ENCODE assay signal across 8 cellular contexts in genomic region chr11:46700251-46701077, GRCh38. TPM values are rescaled to one million over a fixed set of nuclear protein-coding genes. Genes with fewer than 3 reads are reported as not detected.
DNase-seq lines count a peak whose midpoint lies in the region; ATAC-seq, FAIRE-seq and TF ChIP-seq lines count a peak whose summit lies in the region.

ARHGAP1 (minus strand) TSS chr11:46700619; CDS start chr11:46696107, 4,512 bp downstream.
ZNF408 (plus strand) TSS chr11:46701031; CDS start chr11:46701048, 17 bp downstream.

- H3K9me2 ChIP-seq in OCI-LY7 (ENCODE audit: insufficient read depth, low read length), result no peaks in the 10 kb centered on the region

- no peak for TF ChIP-seq CTCF in D721Med (IDR thresholded peaks at IDR 0.05; ENCODE audit: insufficient read depth, missing control alignments)
- no peak for TF ChIP-seq CTCF in OCI-LY7 (conservative IDR thresholded peaks at IDR 0.05; ENCODE audit: low read length)
- no peak for TF ChIP-seq CTCF in endothelial cell of umbilical vein (IDR thresholded peaks at IDR 0.05; ENCODE audit: extremely low read depth in 1 of 2, insufficient read depth in 1 of 2, low read depth in 1 of 2, low read length in 2 of 2)

- H3K27me3 ChIP-seq in endothelial cell of umbilical vein (ENCODE audit: control insufficient read depth in 2 of 2, insufficient read depth in 2 of 2, low read length in 2 of 2), result no peaks in the 10 kb centered on the region

- H3K4me2 ChIP-seq in OCI-LY7 (ENCODE audit: low read length) (peak within 1 kb of the TSS; percentile 92), endothelial cell of umbilical vein (ENCODE audit: insufficient read depth, low read length) (peak within 1 kb of the TSS; percentile 74)

- H3K79me2 ChIP-seq in OCI-LY7 (ENCODE audit: insufficient read depth, low read depth, low read length) (peaks cover 35% of the 10 kb centered on the region), endothelial cell of umbilical vein (ENCODE audit: control insufficient read depth, insufficient read depth, low read length) (peaks cover 33% of the 10 kb centered on the region)

- POLR2A ChIA-PET in OCI-LY7 (lab: Charles Lee), result interaction anchor here (0.6 to 1.6 kb wide), 10 partner anchors 11 to 839 kb away, joined by 3 to 11 read pairs (median 4); partner anchors contain the start of genes ATG13 and HARBI1
- POLR2A ChIA-PET in endothelial cell of umbilical vein (lab: Charles Lee), result interaction anchor here (1.0 kb wide), 1 partner anchor 13 kb away, joined by 3 read pairs; no protein-coding TSS in a partner anchor

- H3K36me3 ChIP-seq in OCI-LY7 (ENCODE audit: insufficient read depth, low read length) (peaks cover 37% of the 10 kb centered on the region), endothelial cell of umbilical vein (ENCODE audit: control insufficient read depth in 2 of 2, extremely low read depth in 1 of 2, insufficient read depth in 2 of 2, low read length in 2 of 2) (peaks cover 9 to 30% of the 10 kb centered on the region in 2 experiments)

- H3K4me1 ChIP-seq in OCI-LY7 (ENCODE audit: insufficient read depth, low read length, poor library complexity, severe bottlenecking) (peaks cover 19% of the 10 kb centered on the region), endothelial cell of umbilical vein (ENCODE audit: control insufficient read depth, extremely low read depth, insufficient read depth, low read length) (peaks cover 5% of the 10 kb centered on the region)

- H2AFZ ChIP-seq in OCI-LY7 (ENCODE audit: low read length), result peak within 1 kb of the TSS; percentile 63
- H2AFZ ChIP-seq in endothelial cell of umbilical vein (ENCODE audit: low read depth, low read length), result peak within 1 kb of the TSS; percentile 98

- BruUV-seq in OCI-LY7 (replicated peaks; lab: Mats Ljungman, UMichigan) (no TSS peak), endothelial cell of umbilical vein (replicated peaks; lab: Mats Ljungman, UMichigan) (no TSS peak)

- intact Hi-C loops in OCI-LY7 (cut with micrococcal nuclease; ENCODE audit: unreplicated experiment), result no loop called here
- intact Hi-C loops in endothelial cell of umbilical vein (cut with micrococcal nuclease), result loop anchor here (1.0 to 2.0 kb wide), 3 partner anchors 36 to 312 kb away; no protein-coding TSS in a partner anchor

- no peaks in the 10 kb centered on the region for H3K9me1 ChIP-seq in endothelial cell of umbilical vein (replicated peaks; ENCODE audit: control insufficient read depth, extremely low read depth, insufficient read depth, low read length)

- peak; percentile 84 for DNase-seq in D721Med (ENCODE audit: insufficient read length, low spot score)
- DNase-seq in HuH-7.5 (ENCODE audit: low spot score), result peak; percentile 90
- peak; percentile 99 for DNase-seq in OCI-LY7 (ENCODE audit: low spot score)
- DNase-seq in activated T-cell treated with anti-CD3 and anti-CD28 coated beads for 1 hour (ENCODE audit: low read depth), result peak; percentile 99
- peak; percentile 98 for DNase-seq in endothelial cell of umbilical vein (ENCODE audit: low read depth, low spot score)
- peak; percentile 98 for DNase-seq in midbrain (lab: John Stamatoyannopoulos, UW)
- peak; percentile 98 to 99 for DNase-seq in stimulated activated CD8-positive, alpha-beta memory T cell treated with anti-CD3 and anti-CD28 coated beads, Interleukin-2, amount 100 ng/mL, for 1 hour (ENCODE audit: low read depth in 2 of 2)

- peak within 1 kb of the TSS; percentile 92 for H3K9ac ChIP-seq in endothelial cell of umbilical vein (replicated peaks; ENCODE audit: extremely low read depth, insufficient read depth, low read length)

- CTCF ChIA-PET in OCI-LY7 (lab: Charles Lee; ENCODE audit: unreplicated experiment), result interaction anchor here (1.2 kb wide), 1 partner anchor 452 kb away, joined by 4 read pairs; no protein-coding TSS in a partner anchor
- CTCF ChIA-PET in endothelial cell of umbilical vein (lab: Charles Lee), result interaction anchor here (0.6 to 1.1 kb wide), 4 partner anchors 26 to 311 kb away, joined by 3 to 4 read pairs (median 3); partner anchors contain the start of gene CHRM4

- TF ChIP-seq POLR2A in endothelial cell of umbilical vein (IDR thresholded peaks at IDR 0.05; ENCODE audit: low read depth, low read length), result peak; percentile 94

- no peaks in the 10 kb centered on the region for H3K9me3 ChIP-seq in OCI-LY7 (ENCODE audit: low read length)
- no peaks in the 10 kb centered on the region for H3K9me3 ChIP-seq in endothelial cell of umbilical vein (replicated peaks; ENCODE audit: control insufficient read depth, insufficient read depth, low read length)

- H3K27ac ChIP-seq in OCI-LY7 (ENCODE audit: low read depth, low read length, poor library complexity, severe bottlenecking) (peak within 1 kb of the TSS; percentile 59), endothelial cell of umbilical vein (ENCODE audit: insufficient read depth, low read depth, low read length) (peak within 1 kb of the TSS; percentile 89)

- dilution Hi-C loops in endothelial cell of umbilical vein (cut with MboI; ENCODE audit: extremely low pct_ligation_motif_present, low sequenced_read_pairs), result no loop called here

- H3K4me3 ChIP-seq in OCI-LY7 (ENCODE audit: low read depth, low read length, poor library complexity, severe bottlenecking), result peak within 1 kb of the TSS; percentile 92
- H3K4me3 ChIP-seq in endothelial cell of umbilical vein (replicated peaks in 1 of 3; ENCODE audit: insufficient read depth in 1 of 3, low read depth in 1 of 3, low read length in 3 of 3), result peak within 1 kb of the TSS; percentile 70 to 87 (median 79)

- H4K20me1 ChIP-seq in OCI-LY7 (ENCODE audit: insufficient read depth, low read length) (no peaks in the 10 kb centered on the region), endothelial cell of umbilical vein (replicated peaks; ENCODE audit: control insufficient read depth, extremely low read depth, insufficient read depth, low read length) (no peaks in the 10 kb centered on the region)

- no peak for FAIRE-seq in D721Med (lab: Jason Lieb, UNC)
- peak; percentile 99 for FAIRE-seq in endothelial cell of umbilical vein (lab: Jason Lieb, UNC)

- peak; percentile 81 for ATAC-seq in GM21526 (IDR thresholded peaks at IDR 0.05; ENCODE audit: low FRiP score, unreplicated experiment)

TF ChIP-seq in endothelial cell of umbilical vein, 7 proteins besides CTCF, POLR2A, EP300 and RAD21:
- TF ChIP-seq FOS (IDR thresholded peaks at IDR 0.05; ENCODE audit: borderline replicate concordance, insufficient read depth, low read length) (no peak), JUN (IDR thresholded peaks at IDR 0.05; ENCODE audit: borderline replicate concordance, insufficient read depth, insufficient read length, low read depth) (no peak), MAX (IDR thresholded peaks at IDR 0.05; ENCODE audit: insufficient read depth, insufficient read length) (peak; percentile 74), POLR2AphosphoS5 (IDR thresholded peaks at IDR 0.05; ENCODE audit: insufficient read depth, low read depth, low read length) (peak; percentile 93), EZH2 (IDR thresholded peaks at IDR 0.05; ENCODE audit: borderline replicate concordance, low read depth, low read length, severe bottlenecking) (no peak), GATA2 (IDR thresholded peaks at IDR 0.05; ENCODE audit: insufficient read depth, insufficient read length, low read depth, low read length) (no peak), MYC (IDR thresholded peaks at IDR 0.05; ENCODE audit: low read depth, low read length) (no peak)

RNA-seq across cellular contexts. Expression of gene ARHGAP1, which starts in this region (rescaled TPM):
- total RNA-seq in OCI-LY7 (2014; rRNA removed; shearing (Covaris generic)), result 14.1 and 16.3 TPM in 2 replicates
- total RNA-seq in OCI-LY7 (2022) (42.6 and 43.3 TPM in 2 replicates), endothelial cell of umbilical vein (58.2 and 63.4 TPM in 2 replicates)
- polyA plus RNA-seq in endothelial cell of umbilical vein, result 30.9 and 31.0 TPM in 2 replicates
- 21.4 and 22.9 TPM in 2 replicates for polyA plus RNA-seq in endothelial cell of umbilical vein (2011; cell fraction: cytosol; rRNA removed)
- 20.7 and 26.0 TPM in 2 replicates for polyA plus RNA-seq in endothelial cell of umbilical vein (2011; cell fraction: nucleus; rRNA removed)
- 36.3 and 44.9 TPM in 2 replicates for polyA plus RNA-seq in endothelial cell of umbilical vein (2012)
- polyA minus RNA-seq in endothelial cell of umbilical vein, result 73.9 and 78.7 TPM in 2 replicates
- polyA minus RNA-seq in endothelial cell of umbilical vein (2011; cell fraction: cytosol; rRNA and poly(A)+ RNA removed), result 23.8 TPM
- polyA minus RNA-seq in endothelial cell of umbilical vein (2011; cell fraction: nucleus; rRNA and poly(A)+ RNA removed), result 17.7 and 23.4 TPM in 2 replicates

RNA-seq across cellular contexts. Expression of gene ZNF408, which starts in this region (rescaled TPM):
- total RNA-seq in OCI-LY7 (2014; rRNA removed; shearing (Covaris generic)), result 7.2 and 15.2 TPM in 2 replicates
- total RNA-seq in OCI-LY7 (2022), result 13.8 and 15.7 TPM in 2 replicates
- 10.3 and 10.9 TPM in 2 replicates for total RNA-seq in endothelial cell of umbilical vein
- polyA plus RNA-seq in endothelial cell of umbilical vein, result 7.8 and 11.0 TPM in 2 replicates
- 5.7 and 6.7 TPM in 2 replicates for polyA plus RNA-seq in endothelial cell of umbilical vein (2011; cell fraction: cytosol; rRNA removed)
- polyA plus RNA-seq in endothelial cell of umbilical vein (2011; cell fraction: nucleus; rRNA removed), result 11.4 and 11.8 TPM in 2 replicates
- 6.2 and 7.9 TPM in 2 replicates for polyA plus RNA-seq in endothelial cell of umbilical vein (2012)
- 2.8 and 6.5 TPM in 2 replicates for polyA minus RNA-seq in endothelial cell of umbilical vein
- polyA minus RNA-seq in endothelial cell of umbilical vein (2011; cell fraction: cytosol; rRNA and poly(A)+ RNA removed), result 5.1 TPM
- polyA minus RNA-seq in endothelial cell of umbilical vein (2011; cell fraction: nucleus; rRNA and poly(A)+ RNA removed), result 6.2 and 8.8 TPM in 2 replicates

Comparison
In these comparisons a context has a peak if more than half of its experiments do, and no peak if none do; other contexts are left out.
1. Peak in every context shown above with its lines: DNase-seq, ATAC-seq, H3K4me3 ChIP-seq and H3K27ac ChIP-seq.